In genomic region chr14:74038015-74038859, GRCh38 we compare ENCODE assay signal across 8 cellular contexts. TPM values are rescaled to one million over a fixed set of nuclear protein-coding genes. Genes with fewer than 3 reads are reported as not detected.
DNase-seq lines count a peak whose midpoint lies in the region; ATAC-seq, FAIRE-seq and TF ChIP-seq lines count a peak whose summit lies in the region.

No MANE protein-coding gene starts in this region.

- H3K27me3 Mint-ChIP-seq in CD4-positive, alpha-beta T cell: no peaks in the 10 kb centered on the region
- H3K27me3 Mint-ChIP-seq in GM23338 (ENCODE audit: insufficient read depth, low read depth, poor library complexity): no peaks in the 10 kb centered on the region

- H2AFZ ChIP-seq in GM23338: no peak overlapping the region

- H3K4me3 ChIP-seq in GM23338 (no peak overlapping the region), kidney epithelial cell (ENCODE audit: low read depth, low read length) (no peak overlapping the region)

- H3K36me3 Mint-ChIP-seq in CD4-positive, alpha-beta T cell (ENCODE audit: low read depth): no peaks in the 10 kb centered on the region
- H3K36me3 Mint-ChIP-seq in GM23338 (ENCODE audit: low read depth): no peaks in the 10 kb centered on the region

- no peaks in the 10 kb centered on the region for H3K79me2 ChIP-seq in GM23338 (replicated peaks; ENCODE audit: insufficient read depth)

- H3K9me3 ChIP-seq in CD4-positive, alpha-beta T cell (ENCODE audit: control insufficient read depth, low read length): no peaks in the 10 kb centered on the region

- CTCF ChIA-PET in CD4-positive, alpha-beta T cell (lab: Charles Lee): interaction anchor here (1.1 kb wide), 1 partner anchor 28 kb away, joined by 3 read pairs; no protein-coding TSS in a partner anchor

- intact Hi-C loops in CD4-positive, alpha-beta T cell (cut with DNase I, micrococcal nuclease): loop anchor here (5.0 kb wide), 3 partner anchors 86 to 531 kb away; partner anchors contain the start of genes COQ6 (in 2 of the 2) and FAM161B (in 2 of the 2)

- POLR2A ChIA-PET in CD4-positive, alpha-beta T cell (lab: Charles Lee): interaction anchor here (0.5 kb wide), 1 partner anchor 1754 kb away, joined by 4 read pairs; no protein-coding TSS in a partner anchor

- peak; percentile 51 for ATAC-seq in CD4-positive, alpha-beta T cell (ENCODE audit: poor library complexity)
- ATAC-seq in GM23338 (peak; percentile 45; the same call in 2 of the 3 replicates), HG03460 (IDR thresholded peaks at IDR 0.05; ENCODE audit: unreplicated experiment) (no peak)

- H3K27ac Mint-ChIP-seq in CD4-positive, alpha-beta T cell: no peak overlapping the region
- no peak overlapping the region for H3K27ac Mint-ChIP-seq in GM23338

- H3F3A ChIP-seq in GM23338 (replicated peaks; ENCODE audit: low read depth): no peaks in the 10 kb centered on the region

- H3K9me3 Mint-ChIP-seq in CD4-positive, alpha-beta T cell: no peaks in the 10 kb centered on the region
- no peaks in the 10 kb centered on the region for H3K9me3 Mint-ChIP-seq in GM23338

- no peak overlapping the region for H3K27ac ChIP-seq in CD4-positive, alpha-beta T cell (ENCODE audit: low read depth, low read length)
- no peak overlapping the region for H3K27ac ChIP-seq in GM23338 (ENCODE audit: low read depth)

- no peaks in the 10 kb centered on the region for H3K9me2 ChIP-seq in GM23338 (ENCODE audit: insufficient read depth)

- no peaks in the 10 kb centered on the region for H3K27me3 ChIP-seq in CD4-positive, alpha-beta T cell (ENCODE audit: control insufficient read depth, insufficient read depth, low read length)
- H3K27me3 ChIP-seq in GM23338 (ENCODE audit: insufficient read depth) (no peaks in the 10 kb centered on the region), kidney epithelial cell (ENCODE audit: control insufficient read depth, insufficient read depth, low read length) (no peaks in the 10 kb centered on the region)

- H3K4me1 Mint-ChIP-seq in CD4-positive, alpha-beta T cell (ENCODE audit: low read depth): no peaks in the 10 kb centered on the region
- H3K4me1 Mint-ChIP-seq in GM23338: no peaks in the 10 kb centered on the region

- H3K4me1 ChIP-seq in GM23338 (ENCODE audit: insufficient read depth): no peaks in the 10 kb centered on the region

- no peak for DNase-seq in CD4-positive, alpha-beta T cell
- DNase-seq in GM23338 (ENCODE audit: low spot score): peak; percentile 73
- peak; percentile 65 for DNase-seq in NCI-H460 (ENCODE audit: extremely low read depth, low read depth)
- peak; percentile 63 for DNase-seq in astrocyte of the hippocampus (ENCODE audit: low read depth, low spot score)
- no peak for DNase-seq in kidney epithelial cell (ENCODE audit: low read depth)
- DNase-seq in urothelium cell line (ENCODE audit: low spot score): peak; percentile 70
- DNase-seq in stimulated activated CD4-positive, alpha-beta T cell treated with anti-CD3 and anti-CD28 coated beads, Interleukin-15, amount 100 ng/mL, for 24 hours: no peak

- H3K4me2 ChIP-seq in GM23338: no peak overlapping the region

- TF ChIP-seq CTCF in CD4-positive, alpha-beta T cell (IDR thresholded peaks at IDR 0.05): peak; percentile 87
- TF ChIP-seq CTCF in GM23338 (conservative IDR thresholded peaks at IDR 0.05; ENCODE audit: low read depth in 2 of 2): peak; percentile 62 to 95
- TF ChIP-seq CTCF in kidney epithelial cell (IDR thresholded peaks at IDR 0.05; ENCODE audit: insufficient read depth, low read length, poor library complexity, severe bottlenecking): peak; percentile 43

- FAIRE-seq in urothelium cell line (lab: Jason Lieb, UNC): no peak

- H4K20me1 ChIP-seq in GM23338 (replicated peaks; ENCODE audit: insufficient read depth): no peaks in the 10 kb centered on the region; the same call in 1 of the 2 replicates

- H3K36me3 ChIP-seq in GM23338 (ENCODE audit: insufficient read depth): no peaks in the 10 kb centered on the region
- H3K36me3 ChIP-seq in kidney epithelial cell (ENCODE audit: control insufficient read depth, insufficient read depth, low read length): no peaks in the 10 kb centered on the region

- no peak overlapping the region for H3K4me3 Mint-ChIP-seq in CD4-positive, alpha-beta T cell
- no peak overlapping the region for H3K4me3 Mint-ChIP-seq in GM23338

TF ChIP-seq in GM23338, 12 proteins besides CTCF, POLR2A, EP300 and RAD21 (continues in another document):
- TF ChIP-seq ETS1 (IDR thresholded peaks at IDR 0.05) (no peak), STAT1 (IDR thresholded peaks at IDR 0.05; ENCODE audit: unreplicated experiment) (no peak), JUNB (IDR thresholded peaks at IDR 0.05; ENCODE audit: unreplicated experiment) (no peak), EZH2phosphoT487 (IDR thresholded peaks at IDR 0.05; ENCODE audit: unreplicated experiment) (no peak)

RNA-seq across cellular contexts. Expression of gene BBOF1, which starts 19.1 kb away (rescaled TPM):
- total RNA-seq in CD4-positive, alpha-beta T cell: 1 to 10 TPM; 1.8 to 2.4 TPM
- 0.24 TPM in 1 of 2 replicates, not detected in the other for total RNA-seq in GM23338 (2014; rRNA removed; shearing (Covaris generic))
- polyA plus RNA-seq in GM23338 (2016; fragmentation: Nextera tagmentation; extraction: Ambion mirVana): 0.40 and 0.53 TPM in 2 replicates
- 1.7 and 2.8 TPM in 2 replicates for total RNA-seq in NCI-H460 (2014; rRNA removed; shearing (Covaris generic))
- 1.5 and 2.0 TPM in 2 replicates for polyA plus RNA-seq in NCI-H460 (2014; cell fraction: nucleus; rRNA removed)
- 6.7 and 9.2 TPM in 2 replicates for total RNA-seq in kidney epithelial cell

RNA-seq across cellular contexts. Expression of gene ENTPD5, which starts 19.1 kb away (rescaled TPM):
- total RNA-seq in CD4-positive, alpha-beta T cell: 1 to 10 TPM; 5.5 to 7.1 TPM
- total RNA-seq in GM23338 (2014; rRNA removed; shearing (Covaris generic)): 5.5 and 7.9 TPM in 2 replicates
- polyA plus RNA-seq in GM23338 (2016; fragmentation: Nextera tagmentation; extraction: Ambion mirVana): 3.5 and 4.6 TPM in 2 replicates
- total RNA-seq in NCI-H460 (2014; rRNA removed; shearing (Covaris generic)): 12.6 and 13.8 TPM in 2 replicates
- polyA plus RNA-seq in NCI-H460 (2014; cell fraction: nucleus; rRNA removed): 12.6 and 13.0 TPM in 2 replicates
- 11.4 and 13.7 TPM in 2 replicates for total RNA-seq in kidney epithelial cell

RNA-seq across cellular contexts. Expression of gene ALDH6A1, which starts 46.0 kb away (rescaled TPM):
- total RNA-seq in CD4-positive, alpha-beta T cell: 1 to 10 TPM; 5.3 to 6.2 TPM
- total RNA-seq in GM23338 (2014; rRNA removed; shearing (Covaris generic)): 20.7 and 28.0 TPM in 2 replicates
- polyA plus RNA-seq in GM23338 (2016; fragmentation: Nextera tagmentation; extraction: Ambion mirVana): 14.6 and 16.1 TPM in 2 replicates
- 6.9 and 7.4 TPM in 2 replicates for total RNA-seq in NCI-H460 (2014; rRNA removed; shearing (Covaris generic))
- 2.9 and 4.4 TPM in 2 replicates for polyA plus RNA-seq in NCI-H460 (2014; cell fraction: nucleus; rRNA removed)
- 11.1 and 12.5 TPM in 2 replicates for total RNA-seq in kidney epithelial cell

RNA-seq across cellular contexts. Expression of gene LIN52, which starts 46.5 kb away (rescaled TPM):
- total RNA-seq in CD4-positive, alpha-beta T cell: 1 to 10 TPM; 5.4 to 6.8 TPM
- total RNA-seq in GM23338 (2014; rRNA removed; shearing (Covaris generic)): 8.6 and 10.7 TPM in 2 replicates
- polyA plus RNA-seq in GM23338 (2016; fragmentation: Nextera tagmentation; extraction: Ambion mirVana): 9.1 and 10.8 TPM in 2 replicates
- total RNA-seq in NCI-H460 (2014; rRNA removed; shearing (Covaris generic)): 8.1 and 9.8 TPM in 2 replicates
- polyA plus RNA-seq in NCI-H460 (2014; cell fraction: nucleus; rRNA removed): 1.2 and 9.6 TPM in 2 replicates
- total RNA-seq in kidney epithelial cell: 7.8 and 8.3 TPM in 2 replicates

Comparison
In these comparisons a context has a peak if more than half of its experiments do, and no peak if none do; other contexts are left out.
1. DNase-seq: peak in GM23338 (single experiment), NCI-H460 (single experiment), astrocyte of the hippocampus (single experiment) and urothelium cell line (single experiment); none in CD4-positive, alpha-beta T cell (0 of 10), kidney epithelial cell (single experiment) and stimulated activated CD4-positive, alpha-beta T cell treated with anti-CD3 and anti-CD28 coated beads, Interleukin-15, amount 100 ng/mL, for 24 hours (single experiment).
2. Peak in every context shown above with its lines, with median percentiles within 50 percentile points of each other: CTCF ChIP-seq.